11 cellular contexts compared by ENCODE assay signal in genomic region chr12:56520025-56520810, GRCh38. TPM values are rescaled to one million over a fixed set of nuclear protein-coding genes. Genes with fewer than 3 reads are reported as not detected.
DNase-seq lines count a peak whose midpoint lies in the region; FAIRE-seq and TF ChIP-seq lines count a peak whose summit lies in the region.
"Had no signal": no experiment of that assay in that cellular context is flagged by ENCODE, and none has a peak within 500 bp of the region (broad histone marks: within the 10 kb centered on the region; RNA-seq: fewer than 3 reads in every experiment).

No MANE protein-coding gene starts in this region.

- H2AFZ ChIP-seq in Karpas-422 (ENCODE audit: low read length): no peak overlapping the region

- H3K4me1 ChIP-seq in BLaER1 treated with 17β-estradiol and CSF1 and Interleukin-3, amounts not matched to agents 10 nM and 100 nM: peaks cover 17 to 58% (median 34%) of the 10 kb centered on the region in 10 experiments
- no peaks in the 10 kb centered on the region for H3K4me1 ChIP-seq in Karpas-422 (ENCODE audit: low read length)

- no peaks in the 10 kb centered on the region for H3K27me3 ChIP-seq in BLaER1 treated with 17β-estradiol and CSF1 and Interleukin-3, amounts not matched to agents 10 nM and 100 nM
- H3K27me3 ChIP-seq in Karpas-422 (ENCODE audit: low read length): no peaks in the 10 kb centered on the region

- H3K9me2 ChIP-seq in Karpas-422 (replicated peaks; ENCODE audit: insufficient read depth, low read length): no peaks in the 10 kb centered on the region

- H3K4me3 ChIP-seq in BLaER1 treated with 17β-estradiol and CSF1 and Interleukin-3, amounts not matched to agents 10 nM and 100 nM: no peak overlapping the region
- H3K4me3 ChIP-seq in fibroblast of pulmonary artery (replicated peaks; ENCODE audit: low read depth, low read length): peak overlapping the region; percentile 62
- no peak overlapping the region for H3K4me3 ChIP-seq in Karpas-422 (ENCODE audit: low read length)

- H3K36me3 Mint-ChIP-seq in osteocyte (ENCODE audit: unreplicated experiment): no peaks in the 10 kb centered on the region

- no peaks in the 10 kb centered on the region for H3K36me3 ChIP-seq in BLaER1 treated with 17β-estradiol and CSF1 and Interleukin-3, amounts not matched to agents 10 nM and 100 nM
- no peaks in the 10 kb centered on the region for H3K36me3 ChIP-seq in Karpas-422 (ENCODE audit: insufficient read depth, low read length)

- POLR2A ChIA-PET in RWPE1 (lab: Yijun Ruan, JAX; ENCODE audit: low non-redundant PET): no interaction called here

- H4K20me1 ChIP-seq in BLaER1 treated with 17β-estradiol and CSF1 and Interleukin-3, amounts not matched to agents 10 nM and 100 nM: no peaks in the 10 kb centered on the region
- no peaks in the 10 kb centered on the region for H4K20me1 ChIP-seq in Karpas-422 (ENCODE audit: insufficient read depth, low read depth, low read length)

- CTCF ChIA-PET in RWPE1 (lab: Yijun Ruan, JAX): interaction anchor here (0.7 kb wide), 1 partner anchor 64 kb away, joined by 3 read pairs; no protein-coding TSS in a partner anchor

- no peaks in the 10 kb centered on the region for H3K9me3 ChIP-seq in BLaER1 treated with 17β-estradiol and CSF1 and Interleukin-3, amounts not matched to agents 10 nM and 100 nM (replicated peaks in 1 of 11)
- H3K9me3 ChIP-seq in Karpas-422 (ENCODE audit: low read length): no peaks in the 10 kb centered on the region

- H3K9me3 Mint-ChIP-seq in osteocyte (ENCODE audit: unreplicated experiment): no peaks in the 10 kb centered on the region

- H3K4me3 Mint-ChIP-seq in osteocyte (ENCODE audit: unreplicated experiment): peak overlapping the region; percentile 64

- no peak for DNase-seq in RWPE1 (ENCODE audit: low spot score)
- DNase-seq in fibroblast of pulmonary artery (ENCODE audit: low read depth): peak; percentile 60
- DNase-seq in osteocyte (ENCODE audit: extremely low spot score, unreplicated experiment): no peak
- DNase-seq in Karpas-422: no peak
- no peak for DNase-seq in DMS79 treated with DMSO at 0.1 percent for 48 hours (lab: John Stamatoyannopoulos, UW)
- DNase-seq in medulla oblongata (ENCODE audit: extremely low spot score): no peak
- no peak for DNase-seq in RCC 7860 (ENCODE audit: low spot score)
- DNase-seq: NCI-H1417 treated with DMSO at 0.1 percent for 48 hours, SHP77 treated with DMSO at 0.1 percent for 48 hours had no signal

- peak overlapping the region in 4 of 11 experiments; percentile 65 to 73 (median 70); a peak in 5 of 22 replicates for H3K27ac ChIP-seq in BLaER1 treated with 17β-estradiol and CSF1 and Interleukin-3, amounts not matched to agents 10 nM and 100 nM
- peak overlapping the region; percentile 55; the same call in 1 of the 2 replicates for H3K27ac ChIP-seq in RWPE1
- H3K27ac ChIP-seq in Karpas-422 (ENCODE audit: low read length): no peak overlapping the region

- FAIRE-seq in RCC 7860 (lab: Jason Lieb, UNC): no peak

- H3K4me2 ChIP-seq in BLaER1 treated with 17β-estradiol and CSF1 and Interleukin-3, amounts not matched to agents 10 nM and 100 nM: peak overlapping the region in 7 of 11 experiments; percentile 35 to 83 (median 74); a peak in 14 of 22 replicates
- H3K4me2 ChIP-seq in Karpas-422 (ENCODE audit: low read depth, low read length, poor library complexity, severe bottlenecking): no peak overlapping the region

- peak overlapping the region; percentile 89 for H3K27ac Mint-ChIP-seq in osteocyte (ENCODE audit: unreplicated experiment)

- H3K4me1 Mint-ChIP-seq in osteocyte (ENCODE audit: unreplicated experiment): peaks cover 55% of the 10 kb centered on the region

- no peak for TF ChIP-seq CTCF in RWPE1 (conservative IDR thresholded peaks at IDR 0.05; ENCODE audit: low read depth)
- TF ChIP-seq CTCF in fibroblast of pulmonary artery (IDR thresholded peaks at IDR 0.05; ENCODE audit: low read length, missing control alignments): no peak
- no peak for TF ChIP-seq CTCF in osteocyte (IDR thresholded peaks at IDR 0.05)

- no peaks in the 10 kb centered on the region for H3K79me2 ChIP-seq in Karpas-422 (ENCODE audit: low read length)

- no peaks in the 10 kb centered on the region for H3K27me3 Mint-ChIP-seq in osteocyte (ENCODE audit: unreplicated experiment)

- peak overlapping the region in 2 of 11 experiments; percentile 5 to 74; a peak in 1 of 22 replicates for H3K9ac ChIP-seq in BLaER1 treated with 17β-estradiol and CSF1 and Interleukin-3, amounts not matched to agents 10 nM and 100 nM
- no peak overlapping the region for H3K9ac ChIP-seq in Karpas-422 (ENCODE audit: low read length)

RNA-seq across cellular contexts. Expression of gene RBMS2, which starts 1.4 kb away (rescaled TPM):
- 65.6 and 80.0 TPM in 2 replicates for total RNA-seq in osteocyte
- 0.54 and 3.7 TPM in 2 replicates for total RNA-seq in Karpas-422 (2014; rRNA removed; shearing (Covaris generic); ENCODE audit: low replicate concordance)

RNA-seq across cellular contexts. Expression of gene GLS2, which starts 32.3 kb away (rescaled TPM):
- 0.31 TPM in 1 of 2 replicates, not detected in the other for total RNA-seq in osteocyte
- not detected in 2 replicates for total RNA-seq in Karpas-422 (2014; rRNA removed; shearing (Covaris generic); ENCODE audit: low replicate concordance)
- total RNA-seq: myocyte had no signal

RNA-seq across cellular contexts. Expression of gene SPRYD4, which starts 51.8 kb away (rescaled TPM):
- 2.7 and 3.1 TPM in 2 replicates for total RNA-seq in osteocyte
- 3.4 and 4.6 TPM in 2 replicates for total RNA-seq in Karpas-422 (2014; rRNA removed; shearing (Covaris generic); ENCODE audit: low replicate concordance)

Comparison
In these comparisons a context has a peak if more than half of its experiments do, and no peak if none do; other contexts are left out.
1. RNA of gene RBMS2, which starts 1.4 kb away (total RNA-seq): 65.6 to 80.0 TPM in osteocyte; 0.54 to 3.7 TPM in Karpas-422; every median in the first group is over 10 times any median in the second.